ENCODE assay signal across 20 cellular contexts in genomic region chr22:37068859-37069258, GRCh38. TPM values are rescaled to one million over a fixed set of nuclear protein-coding genes. Genes with fewer than 3 reads are reported as not detected.
DNase-seq lines count a peak whose midpoint lies in the region; ATAC-seq and TF ChIP-seq lines count a peak whose summit lies in the region.
"Had no signal": no experiment of that assay in that cellular context is flagged by ENCODE, and none has a peak within 500 bp of the region (broad histone marks: within the 10 kb centered on the region; RNA-seq: fewer than 3 reads in every experiment).

No MANE protein-coding gene starts in this region.

- 15 to 18% methylated on average over 7 to 36 of the region's 36 CpGs for WGBS in endodermal cell (ENCODE audit: insufficient coverage in 1 of 2, insufficient read length in 1 of 2), 2 experiments
- WGBS in mesendoderm (ENCODE audit: extremely low coverage, insufficient coverage, low lambda C conversion rate) = no CpG with 5 or more reads among the region's 36 CpGs

- no peak overlapping the region for H3K23ac ChIP-seq in mesendoderm (ENCODE audit: low read length)

- no peak overlapping the region for H3K27ac ChIP-seq in HUES48 (ENCODE audit: low read depth, low read length)
- no peak overlapping the region for H3K27ac ChIP-seq in endodermal cell (ENCODE audit: low read depth, low read length)
- H3K27ac ChIP-seq in mesendoderm (ENCODE audit: low read depth, low read length) = no peak overlapping the region
- H3K27ac ChIP-seq: parathyroid adenoma, skin epidermis, uterus had no signal

- peak; percentile 56 for DNase-seq in ELF-1 (ENCODE audit: low read depth, low spot score)
- DNase-seq in endodermal cell = peak; percentile 87
- peak; percentile 66 for DNase-seq in mesendoderm
- no peak for DNase-seq in foreskin melanocyte
- DNase-seq in NCI-H1092 treated with DMSO at 0.1 percent for 48 hours (lab: John Stamatoyannopoulos, UW) = no peak
- DNase-seq: activated CD4-positive, alpha-beta T cell treated with anti-CD3 and anti-CD28 coated beads, Interleukin-2, amount 50 U/mL, for 4 hours; Caco-2; MG63; NCI-H187 treated with DMSO at 0.1 percent for 48 hours; NCI-H446; stimulated activated CD4-positive, alpha-beta T cell treated with anti-CD3 and anti-CD28 coated beads, Interleukin-4, amount 100 ng/mL, for 24 hours; uterus had no signal

- H4K8ac ChIP-seq in mesendoderm (ENCODE audit: low read depth, low read length) = no peak overlapping the region

- no peak for ATAC-seq in GM19351 (IDR thresholded peaks at IDR 0.05; ENCODE audit: unreplicated experiment)

- no peaks in the 10 kb centered on the region for H3K9me3 Mint-ChIP-seq in endodermal cell
- H3K9me3 Mint-ChIP-seq: activated naive CD4-positive, alpha-beta T cell treated with anti-CD3 and anti-CD28 coated beads, Interleukin-2, amount 50 U/mL, for 24 hours; IgD-negative memory B cell had no signal

- H3K36me3 ChIP-seq in HUES48 (ENCODE audit: control insufficient read depth, insufficient read depth, low read length) = no peaks in the 10 kb centered on the region
- H3K36me3 ChIP-seq in endodermal cell (ENCODE audit: control insufficient read depth, insufficient read depth, low read length) = no peaks in the 10 kb centered on the region
- H3K36me3 ChIP-seq in mesendoderm (ENCODE audit: control insufficient read depth, insufficient read depth, low read length) = no peaks in the 10 kb centered on the region
- H3K36me3 ChIP-seq: MG63, uterus had no signal

- H3K27me3 Mint-ChIP-seq in endodermal cell (ENCODE audit: insufficient read depth) = peaks cover 36% of the 10 kb centered on the region

- no peak overlapping the region for H3K27ac Mint-ChIP-seq in endodermal cell
- H3K27ac Mint-ChIP-seq: activated naive CD4-positive, alpha-beta T cell treated with anti-CD3 and anti-CD28 coated beads, Interleukin-2, amount 50 U/mL, for 24 hours; IgD-negative memory B cell had no signal

- H3K27me3 ChIP-seq in HUES48 (ENCODE audit: control insufficient read depth, insufficient read depth, low read length) = peaks cover 77% of the 10 kb centered on the region
- peaks cover 47% of the 10 kb centered on the region for H3K27me3 ChIP-seq in endodermal cell (ENCODE audit: control insufficient read depth, insufficient read depth, low read length, poor library complexity, severe bottlenecking)
- peaks cover 2% of the 10 kb centered on the region for H3K27me3 ChIP-seq in mesendoderm (ENCODE audit: insufficient read depth, low read length, poor library complexity)

- no peak overlapping the region for H4K5ac ChIP-seq in mesendoderm (ENCODE audit: low read length)

- H2BK5ac ChIP-seq in mesendoderm (ENCODE audit: low read length) = no peak overlapping the region

- H3K79me2 ChIP-seq in mesendoderm (ENCODE audit: control insufficient read depth, insufficient read depth, low read length) = no peaks in the 10 kb centered on the region
- H3K79me2 ChIP-seq: parathyroid adenoma had no signal

- no peak overlapping the region for H3K18ac ChIP-seq in mesendoderm (ENCODE audit: low read length)

- no peak overlapping the region for H2BK15ac ChIP-seq in mesendoderm (replicated peaks; ENCODE audit: low read depth)

- no peaks in the 10 kb centered on the region for H3K36me3 Mint-ChIP-seq in endodermal cell (ENCODE audit: low read depth)
- H3K36me3 Mint-ChIP-seq: activated naive CD4-positive, alpha-beta T cell treated with anti-CD3 and anti-CD28 coated beads, Interleukin-2, amount 50 U/mL, for 24 hours; IgD-negative memory B cell had no signal

- TF ChIP-seq CTCF in endodermal cell (conservative IDR thresholded peaks at IDR 0.05) = peak; percentile 44

- H3K4me1 ChIP-seq in HUES48 (ENCODE audit: control insufficient read depth, insufficient read depth, low read length) (peaks cover 4% of the 10 kb centered on the region; the same call in 1 of the 2 replicates), endodermal cell (ENCODE audit: control insufficient read depth, insufficient read depth, low read length) (no peaks in the 10 kb centered on the region), mesendoderm (ENCODE audit: control insufficient read depth, low read depth, low read length) (no peaks in the 10 kb centered on the region)
- H3K4me1 ChIP-seq: parathyroid adenoma, uterus had no signal

- no peaks in the 10 kb centered on the region for H3K9me3 ChIP-seq in HUES48 (ENCODE audit: control insufficient read depth, insufficient read depth, low read length)
- no peaks in the 10 kb centered on the region for H3K9me3 ChIP-seq in endodermal cell (ENCODE audit: control insufficient read depth, low read length)
- H3K9me3 ChIP-seq: Caco-2, MG63, uterus had no signal

- H3K79me1 ChIP-seq in mesendoderm (ENCODE audit: low read length) = no peaks in the 10 kb centered on the region

- no peak overlapping the region for H3K4ac ChIP-seq in mesendoderm (ENCODE audit: low read depth, low read length)

- H3K9ac ChIP-seq in HUES48 (ENCODE audit: low read depth, low read length) (no peak overlapping the region), endodermal cell (ENCODE audit: extremely low read depth, low read length, poor library complexity, severe bottlenecking) (no peak overlapping the region), mesendoderm (ENCODE audit: low read length) (peak overlapping the region; percentile 47)
- H3K9ac ChIP-seq: parathyroid adenoma had no signal

- H3K4me3 Mint-ChIP-seq in endodermal cell = peak overlapping the region; percentile 34
- H3K4me3 Mint-ChIP-seq: activated naive CD4-positive, alpha-beta T cell treated with anti-CD3 and anti-CD28 coated beads, Interleukin-2, amount 50 U/mL, for 24 hours; IgD-negative memory B cell had no signal

- H2AK5ac ChIP-seq in mesendoderm (ENCODE audit: low read length) = no peak overlapping the region

- H3K4me3 ChIP-seq in HUES48 (ENCODE audit: low read depth, low read length) = peak overlapping the region; percentile 56
- no peak overlapping the region for H3K4me3 ChIP-seq in endodermal cell (ENCODE audit: low read length)
- no peak overlapping the region for H3K4me3 ChIP-seq in mesendoderm (ENCODE audit: low read length)
- H3K4me3 ChIP-seq: MG63, skin epidermis, uterus had no signal

- H2BK120ac ChIP-seq in mesendoderm (ENCODE audit: low read depth, low read length) = no peak overlapping the region

- H3K4me2 ChIP-seq in mesendoderm (ENCODE audit: low read length) = peak overlapping the region; percentile 1

- no peaks in the 10 kb centered on the region for H3K4me1 Mint-ChIP-seq in endodermal cell

- H3K56ac ChIP-seq in mesendoderm (ENCODE audit: low read length) = peak overlapping the region; percentile 63

RNA-seq across cellular contexts. Expression of gene KCTD17, which starts 17.3 kb away (rescaled TPM):
- 10 to 100 TPM; 35.4 to 37.0 TPM for total RNA-seq in endodermal cell
- polyA plus RNA-seq in endodermal cell (2013, experiment 1 of 2) = 48.8 TPM
- 43.1 TPM for polyA plus RNA-seq in endodermal cell (2013, experiment 2 of 2)
- 13.9 TPM for polyA plus RNA-seq in mesendoderm (2013, experiment 1 of 2)
- 13.1 TPM for polyA plus RNA-seq in mesendoderm (2013, experiment 2 of 2)

RNA-seq across cellular contexts. Expression of gene TMPRSS6, which starts 40.7 kb away (rescaled TPM):
- total RNA-seq in endodermal cell = under 1 TPM; 0.22 to 0.31 TPM
- not detected for polyA plus RNA-seq in endodermal cell (2013, experiment 1 of 2)
- not detected for polyA plus RNA-seq in endodermal cell (2013, experiment 2 of 2)
- 0.03 TPM for polyA plus RNA-seq in mesendoderm (2013, experiment 1 of 2)
- not detected for polyA plus RNA-seq in mesendoderm (2013, experiment 2 of 2)
- total RNA-seq: lung microvascular endothelial cell, subcutaneous adipose tissue, uterus had no signal
- polyA plus RNA-seq: IgD-negative memory B cell had no signal

RNA-seq across cellular contexts. Expression of gene MPST, which starts 49.3 kb away (rescaled TPM):
- 10 to 100 TPM; 71.7 to 74.6 TPM for total RNA-seq in endodermal cell
- 83.6 TPM for polyA plus RNA-seq in endodermal cell (2013, experiment 1 of 2)
- 77.0 TPM for polyA plus RNA-seq in endodermal cell (2013, experiment 2 of 2)
- 57.1 TPM for polyA plus RNA-seq in mesendoderm (2013, experiment 1 of 2)
- 58.0 TPM for polyA plus RNA-seq in mesendoderm (2013, experiment 2 of 2)

RNA-seq across cellular contexts. Expression of gene TST, which starts 49.6 kb away (rescaled TPM):
- 10 to 100 TPM; 38.2 to 48.3 TPM for total RNA-seq in endodermal cell
- 21.8 TPM for polyA plus RNA-seq in endodermal cell (2013, experiment 1 of 2)
- 24.6 TPM for polyA plus RNA-seq in endodermal cell (2013, experiment 2 of 2)
- 13.0 TPM for polyA plus RNA-seq in mesendoderm (2013, experiment 1 of 2)
- polyA plus RNA-seq in mesendoderm (2013, experiment 2 of 2) = 11.7 TPM

Comparison
In these comparisons a context has a peak if more than half of its experiments do, and no peak if none do; other contexts are left out.
1. DNase-seq: peak in ELF-1 (single experiment), endodermal cell (single experiment) and mesendoderm (single experiment); none in foreskin melanocyte (single experiment) and NCI-H1092 treated with DMSO at 0.1 percent for 48 hours (single experiment).